ENCODE assay signal across 20 cellular contexts in the genomic region with DNA sequence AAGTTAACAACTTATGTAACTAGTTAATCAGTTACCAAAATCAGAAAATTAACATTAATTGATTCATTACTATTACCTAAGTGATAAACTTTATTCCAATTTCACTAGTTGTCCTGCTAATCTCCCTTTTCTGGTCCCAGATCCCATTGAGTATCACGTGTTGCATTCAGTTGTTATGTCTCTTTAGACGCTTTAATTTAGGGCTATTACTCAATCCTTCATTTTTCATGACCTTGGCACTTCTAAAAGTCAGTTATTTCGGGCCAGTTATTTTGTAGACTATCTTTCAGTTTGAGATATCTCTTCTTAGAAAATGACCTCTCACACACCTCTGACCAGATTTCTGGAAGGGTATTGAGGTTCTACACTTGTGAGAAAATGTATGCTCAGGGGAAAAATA. TPM values are rescaled to one million over a fixed set of nuclear protein-coding genes. Genes with fewer than 3 reads are reported as not detected.
DNase-seq lines count a peak whose midpoint lies in the region; ATAC-seq and TF ChIP-seq lines count a peak whose summit lies in the region.
"Had no signal": no experiment of that assay in that cellular context is flagged by ENCODE, and none has a peak within 500 bp of the region (broad histone marks: within the 10 kb centered on the region; RNA-seq: fewer than 3 reads in every experiment).

No MANE protein-coding gene starts in this region.

- ATAC-seq in gastroesophageal sphincter = peak; percentile 38
- ATAC-seq in thoracic aorta (ENCODE audit: insufficient number of reproducible peaks, low FRiP score, low read depth) = no peak
- ATAC-seq in GM21447 (IDR thresholded peaks at IDR 0.05; ENCODE audit: unreplicated experiment) = no peak
- ATAC-seq in HG02981 (IDR thresholded peaks at IDR 0.05; ENCODE audit: unreplicated experiment) = no peak
- no peak for ATAC-seq in HG02798 (IDR thresholded peaks at IDR 0.05; ENCODE audit: poor library complexity, unreplicated experiment)

- no peak overlapping the region for H3K4me2 ChIP-seq in mesenchymal stem cell (ENCODE audit: low read length, poor library complexity, severe bottlenecking)

- no peaks in the 10 kb centered on the region for H3K9me3 ChIP-seq in adipocyte (ENCODE audit: control insufficient read depth, low read length)
- no peaks in the 10 kb centered on the region for H3K9me3 ChIP-seq in gastroesophageal sphincter
- no peaks in the 10 kb centered on the region for H3K9me3 ChIP-seq in mesenchymal stem cell (ENCODE audit: control insufficient read depth, low read length)
- H3K9me3 ChIP-seq in thoracic aorta = no peaks in the 10 kb centered on the region
- no peaks in the 10 kb centered on the region for H3K9me3 ChIP-seq in esophagus squamous epithelium
- H3K9me3 ChIP-seq: BE2C, SJCRH30 had no signal

- no peaks in the 10 kb centered on the region for H3K36me3 ChIP-seq in adipocyte (ENCODE audit: control insufficient read depth, insufficient read depth, low read length, severe bottlenecking)
- H3K36me3 ChIP-seq in gastroesophageal sphincter = no peaks in the 10 kb centered on the region
- H3K36me3 ChIP-seq in mesenchymal stem cell (ENCODE audit: control insufficient read depth in 1 of 2, insufficient read depth in 2 of 2, low read depth in 1 of 2, low read length in 2 of 2) = no peaks in the 10 kb centered on the region
- no peaks in the 10 kb centered on the region for H3K36me3 ChIP-seq in thoracic aorta
- no peaks in the 10 kb centered on the region for H3K36me3 ChIP-seq in esophagus squamous epithelium
- H3K36me3 ChIP-seq: BE2C, SJCRH30 had no signal

- no peak overlapping the region for H4K91ac ChIP-seq in mesenchymal stem cell (ENCODE audit: low read length)

- TF ChIP-seq EP300 in gastroesophageal sphincter (IDR thresholded peaks at IDR 0.05) = no peak

- peak overlapping the region; percentile 46 for H3K4me3 ChIP-seq in adipocyte (ENCODE audit: low read length)
- H3K4me3 ChIP-seq in gastroesophageal sphincter = no peak overlapping the region
- peak overlapping the region in 1 of 2 experiments; percentile 13 for H3K4me3 ChIP-seq in mesenchymal stem cell (ENCODE audit: insufficient read depth in 1 of 2, low read depth in 1 of 2, low read length in 2 of 2)
- no peak overlapping the region for H3K4me3 ChIP-seq in thoracic aorta
- H3K4me3 ChIP-seq in esophagus squamous epithelium = no peak overlapping the region
- H3K4me3 ChIP-seq: SJCRH30 had no signal

- TF ChIP-seq CTCF in gastroesophageal sphincter (IDR thresholded peaks at IDR 0.05) = no peak
- no peak for TF ChIP-seq CTCF in thoracic aorta (IDR thresholded peaks at IDR 0.05)
- no peak for TF ChIP-seq CTCF in esophagus squamous epithelium (IDR thresholded peaks at IDR 0.05)

- H3K9ac ChIP-seq in adipocyte (ENCODE audit: low read length) = peak overlapping the region; percentile 30
- peak overlapping the region; percentile 33 for H3K9ac ChIP-seq in mesenchymal stem cell (ENCODE audit: low read length)

- no peak overlapping the region for H2BK5ac ChIP-seq in mesenchymal stem cell (ENCODE audit: low read depth, low read length, poor library complexity, severe bottlenecking)

- H2AFZ ChIP-seq in mesenchymal stem cell (ENCODE audit: low read depth, low read length) = no peak overlapping the region

- DNase-seq in adipocyte (ENCODE audit: low read depth) (no peak), mesenchymal stem cell (no peak), thoracic aorta (ENCODE audit: low spot score) (no peak), esophagus squamous epithelium (lab: John Stamatoyannopoulos, UW) (no peak)
- DNase-seq: BE2C; DMS79; H9; NCI-H1105; NCI-H146; NCI-H2081; NCI-H2171; NCI-H345; NCI-H524; NCI-H774; NK-92 treated with Interleukin-12 subunit alpha and Interleukin-12 subunit beta, amount 100 ng/mL, for 24 hours; SJCRH30 had no signal

- no peak overlapping the region for H2BK15ac ChIP-seq in mesenchymal stem cell (ENCODE audit: low read depth, poor library complexity, severe bottlenecking)

- peak overlapping the region in 2 of 4 donors; percentile 14 to 23 for H3K27ac ChIP-seq in gastroesophageal sphincter
- no peak overlapping the region for H3K27ac ChIP-seq in mesenchymal stem cell (ENCODE audit: low read length, poor library complexity, severe bottlenecking)
- H3K27ac ChIP-seq in thoracic aorta = peak overlapping the region; percentile 39 to 76
- H3K27ac ChIP-seq in esophagus squamous epithelium = peak overlapping the region in 1 of 4 donors; percentile 49
- H3K27ac ChIP-seq: SJCRH30 had no signal

- no peak overlapping the region for H3K18ac ChIP-seq in mesenchymal stem cell (ENCODE audit: low read depth in 1 of 2, low read length in 2 of 2)

- H3K14ac ChIP-seq in mesenchymal stem cell (ENCODE audit: low read length in 2 of 2) = no peak overlapping the region

- no peak overlapping the region for H2AK5ac ChIP-seq in mesenchymal stem cell (ENCODE audit: low read length, severe bottlenecking)

- H2BK120ac ChIP-seq in mesenchymal stem cell (ENCODE audit: low read depth, low read length) = no peak overlapping the region

- H3K4me1 ChIP-seq in adipocyte (ENCODE audit: control insufficient read depth, insufficient read depth, low read length) (peaks cover 27% of the 10 kb centered on the region), gastroesophageal sphincter (peaks cover 0 to 15% (median 3%) of the 10 kb centered on the region in 3 donors), mesenchymal stem cell (ENCODE audit: control insufficient read depth, insufficient read depth, low read depth, low read length) (no peaks in the 10 kb centered on the region), thoracic aorta (ENCODE audit: control insufficient read depth in 1 of 2, low read depth in 2 of 2) (peaks cover 18 to 40% of the 10 kb centered on the region in 2 donors), esophagus squamous epithelium (peaks cover 0 to 11% (median 6%) of the 10 kb centered on the region in 3 donors)
- H3K4me1 ChIP-seq: BE2C, SJCRH30 had no signal

- H3K27me3 ChIP-seq in adipocyte (replicated peaks; ENCODE audit: control insufficient read depth, insufficient read depth, low read length) = no peaks in the 10 kb centered on the region
- no peaks in the 10 kb centered on the region for H3K27me3 ChIP-seq in gastroesophageal sphincter
- H3K27me3 ChIP-seq in mesenchymal stem cell (ENCODE audit: control insufficient read depth in 1 of 2, insufficient read depth in 1 of 2, low read length in 2 of 2) = no peaks in the 10 kb centered on the region
- H3K27me3 ChIP-seq in thoracic aorta (replicated peaks; ENCODE audit: insufficient read depth) = no peaks in the 10 kb centered on the region
- no peaks in the 10 kb centered on the region for H3K27me3 ChIP-seq in esophagus squamous epithelium

- no peaks in the 10 kb centered on the region for H3K79me1 ChIP-seq in mesenchymal stem cell (replicated peaks; ENCODE audit: low read length, poor library complexity, severe bottlenecking)

- no peak overlapping the region for H4K8ac ChIP-seq in mesenchymal stem cell (ENCODE audit: low read length)

- WGBS in gastroesophageal sphincter (ENCODE audit: low coverage in 1 of 2), 2 donors = 44 to 65% methylated on average over 3 of the region's 3 CpGs
- 100% methylated on average over 1 of the region's 3 CpGs for WGBS in mesenchymal stem cell
- 63 to 73% methylated on average over 3 of the region's 3 CpGs for WGBS in esophagus squamous epithelium, 2 donors

- TF ChIP-seq POLR2A in gastroesophageal sphincter (IDR thresholded peaks at IDR 0.05) (no peak), esophagus squamous epithelium (IDR thresholded peaks at IDR 0.05) (no peak)

- intact Hi-C loops in esophagus squamous epithelium (cut with DNase I) = no loop called here

- no peak overlapping the region for H2BK12ac ChIP-seq in mesenchymal stem cell (ENCODE audit: low read length in 2 of 2)

- H3K4ac ChIP-seq in mesenchymal stem cell (ENCODE audit: low read depth in 1 of 2, low read length in 2 of 2) = no peak overlapping the region

- no peak overlapping the region for H3K23ac ChIP-seq in mesenchymal stem cell (ENCODE audit: low read length in 2 of 2)

RNA-seq across cellular contexts. Expression of gene TASP1, which starts 33.9 kb away (rescaled TPM):
- total RNA-seq in gastroesophageal sphincter = 10 to 100 TPM; 15.2 to 21.3 (median 17.8) TPM
- 6.4 TPM for polyA plus RNA-seq in mesenchymal stem cell (2013, experiment 1 of 2)
- 6.1 TPM for polyA plus RNA-seq in mesenchymal stem cell (2013, experiment 2 of 2)
- 10 to 100 TPM; 16.5 to 51.8 TPM for total RNA-seq in thoracic aorta
- 10 to 100 TPM in 1 of 4 donors, 1 to 10 TPM in 3; 7.7 to 20.0 (median 8.7) TPM for total RNA-seq in esophagus squamous epithelium
